Comparison of ENCODE assay signal across 34 cellular contexts in genomic region chr3:151309566-151309965, GRCh38. TPM values are rescaled to one million over a fixed set of nuclear protein-coding genes. Genes with fewer than 3 reads are reported as not detected.
"Had no signal": no experiment of that assay in that cellular context is flagged by ENCODE, and none has a peak within 500 bp of the region (broad histone marks: within the 10 kb centered on the region; RNA-seq: fewer than 3 reads in every experiment).

No MANE protein-coding gene starts in this region.

- DNase-seq: activated CD4-positive, alpha-beta memory T cell treated with anti-CD3 and anti-CD28 coated beads, Interleukin-2, amount 10 ng/mL, durations not matched to agents 7 days and 5 days; activated CD4-positive, alpha-beta T cell treated with anti-CD3 and anti-CD28 coated beads for 48 hours; activated CD8-positive, alpha-beta memory T cell treated with anti-CD3 and anti-CD28 coated beads for 24 hours; activated CD8-positive, alpha-beta memory T cell treated with anti-CD3 and anti-CD28 coated beads, Interleukin-2, amount 10 ng/mL, durations not matched to agents 7 days and 5 days; activated CD8-positive, alpha-beta memory T cell treated with anti-CD3 and anti-CD28 coated beads, Interleukin-2, amount 50 U/mL, for 48 hours; activated effector memory CD4-positive, alpha-beta T cell treated with anti-CD3 and anti-CD28 coated beads, Interleukin-2, amount 50 U/mL, for 16 hours; activated naive CD4-positive, alpha-beta T cell; activated naive CD4-positive, alpha-beta T cell treated with anti-CD3 and anti-CD28 coated beads, Interleukin-2, amount 50 U/mL, for 16 hours; activated naive CD8-positive, alpha-beta T cell treated with anti-CD3 and anti-CD28 coated beads for 36 hours; amniotic stem cell; aorta; brain microvascular endothelial cell; NCI-H1105; NCI-H1417 treated with DMSO at 0.1 percent for 48 hours; NCI-H187 treated with DMSO at 0.1 percent for 48 hours; NCI-H2081; NCI-H345; NCI-H524 treated with DMSO at 0.1 percent for 48 hours; SHP77 treated with DMSO at 0.1 percent for 48 hours; SK-N-SH had no signal

- H3K36me3 Mint-ChIP-seq: WTC11 had no signal

- H3K27ac Mint-ChIP-seq: activated CD4-positive, alpha-beta memory T cell treated with anti-CD3 and anti-CD28 coated beads, Interleukin-2, amount 10 ng/mL, durations not matched to agents 7 days and 5 days; activated CD8-positive, alpha-beta memory T cell treated with anti-CD3 and anti-CD28 coated beads, Interleukin-2, amount 10 ng/mL, durations not matched to agents 7 days and 5 days; activated naive CD8-positive, alpha-beta T cell treated with anti-CD3 and anti-CD28 coated beads for 36 hours; T-helper 1 cell treated with Interleukin-12 subunit alpha and Interleukin-12 subunit beta and Interleukin-4 antibody, amounts not matched to agents 30 μg/mL and 1 μg/mL, for 36 hours; T-helper 2 cell treated with Interferon-gamma antibody and Interleukin-4, amounts not matched to agents 5 μg/mL and 100 μg/mL, for 36 hours; WTC11 had no signal

- H3K27me3 Mint-ChIP-seq: activated CD4-positive, alpha-beta memory T cell treated with anti-CD3 and anti-CD28 coated beads, Interleukin-2, amount 10 ng/mL, durations not matched to agents 7 days and 5 days; activated CD8-positive, alpha-beta memory T cell treated with anti-CD3 and anti-CD28 coated beads, Interleukin-2, amount 10 ng/mL, durations not matched to agents 7 days and 5 days; activated naive CD8-positive, alpha-beta T cell treated with anti-CD3 and anti-CD28 coated beads for 36 hours; central memory CD8-positive, alpha-beta T cell had no signal

- H3K9me3 Mint-ChIP-seq: activated CD4-positive, alpha-beta memory T cell treated with anti-CD3 and anti-CD28 coated beads, Interleukin-2, amount 10 ng/mL, durations not matched to agents 7 days and 5 days; activated naive CD8-positive, alpha-beta T cell treated with anti-CD3 and anti-CD28 coated beads for 36 hours; central memory CD8-positive, alpha-beta T cell; T-helper 1 cell treated with Interleukin-12 subunit alpha and Interleukin-12 subunit beta and Interleukin-4 antibody, amounts not matched to agents 30 μg/mL and 1 μg/mL, for 36 hours; T-helper 2 cell treated with Interferon-gamma antibody and Interleukin-4, amounts not matched to agents 5 μg/mL and 100 μg/mL, for 36 hours; WTC11 had no signal

- H3K4me3 Mint-ChIP-seq: activated CD4-positive, alpha-beta memory T cell treated with anti-CD3 and anti-CD28 coated beads, Interleukin-2, amount 10 ng/mL, durations not matched to agents 7 days and 5 days; activated CD8-positive, alpha-beta memory T cell treated with anti-CD3 and anti-CD28 coated beads, Interleukin-2, amount 10 ng/mL, durations not matched to agents 7 days and 5 days; activated naive CD8-positive, alpha-beta T cell treated with anti-CD3 and anti-CD28 coated beads for 36 hours; central memory CD8-positive, alpha-beta T cell; T-helper 1 cell treated with Interleukin-12 subunit alpha and Interleukin-12 subunit beta and Interleukin-4 antibody, amounts not matched to agents 30 μg/mL and 1 μg/mL, for 36 hours; T-helper 2 cell treated with Interferon-gamma antibody and Interleukin-4, amounts not matched to agents 5 μg/mL and 100 μg/mL, for 36 hours; WTC11 had no signal

- H3K27ac ChIP-seq: brain microvascular endothelial cell, cardiac muscle cell, SJSA1 had no signal

- ATAC-seq: activated CD4-positive, CD25-positive, alpha-beta regulatory T cell treated with anti-CD3 and anti-CD28 coated beads, Interleukin-2, amount 50 U/mL, for 24 hours; activated CD8-positive, alpha-beta memory T cell treated with anti-CD3 and anti-CD28 coated beads, Interleukin-2, amount 10 ng/mL, durations not matched to agents 7 days and 5 days; K562; Panc1; WTC11 had no signal

RNA-seq across cellular contexts. Expression of gene GPR87, which starts 7.1 kb away (rescaled TPM):
- total RNA-seq: activated naive CD8-positive, alpha-beta T cell treated with anti-CD3 and anti-CD28 coated beads for 36 hours; aorta; cardiac muscle cell; chondrocyte; K562; NCI-H460; OCI-LY7; RPMI7951; WTC11 had no signal

RNA-seq across cellular contexts. Expression of gene P2RY13, which starts 19.8 kb away (rescaled TPM):
- total RNA-seq: activated CD4-positive, alpha-beta memory T cell treated with anti-CD3 and anti-CD28 coated beads, Interleukin-2, amount 10 ng/mL, durations not matched to agents 7 days and 5 days; activated CD8-positive, alpha-beta memory T cell treated with anti-CD3 and anti-CD28 coated beads, Interleukin-2, amount 10 ng/mL, durations not matched to agents 7 days and 5 days; activated naive CD8-positive, alpha-beta T cell treated with anti-CD3 and anti-CD28 coated beads for 36 hours; cardiac muscle cell; chondrocyte; K562; M059J; NCI-H460; OCI-LY7; RPMI7951; SJSA1; WTC11 had no signal

RNA-seq across cellular contexts. Expression of gene P2RY14, which starts 31.2 kb away (rescaled TPM):
- total RNA-seq: chondrocyte, K562, M059J, NCI-H460, OCI-LY7, RPMI7951, SJSA1, WTC11 had no signal
